13 cellular contexts compared by ENCODE assay signal in the genomic region with DNA sequence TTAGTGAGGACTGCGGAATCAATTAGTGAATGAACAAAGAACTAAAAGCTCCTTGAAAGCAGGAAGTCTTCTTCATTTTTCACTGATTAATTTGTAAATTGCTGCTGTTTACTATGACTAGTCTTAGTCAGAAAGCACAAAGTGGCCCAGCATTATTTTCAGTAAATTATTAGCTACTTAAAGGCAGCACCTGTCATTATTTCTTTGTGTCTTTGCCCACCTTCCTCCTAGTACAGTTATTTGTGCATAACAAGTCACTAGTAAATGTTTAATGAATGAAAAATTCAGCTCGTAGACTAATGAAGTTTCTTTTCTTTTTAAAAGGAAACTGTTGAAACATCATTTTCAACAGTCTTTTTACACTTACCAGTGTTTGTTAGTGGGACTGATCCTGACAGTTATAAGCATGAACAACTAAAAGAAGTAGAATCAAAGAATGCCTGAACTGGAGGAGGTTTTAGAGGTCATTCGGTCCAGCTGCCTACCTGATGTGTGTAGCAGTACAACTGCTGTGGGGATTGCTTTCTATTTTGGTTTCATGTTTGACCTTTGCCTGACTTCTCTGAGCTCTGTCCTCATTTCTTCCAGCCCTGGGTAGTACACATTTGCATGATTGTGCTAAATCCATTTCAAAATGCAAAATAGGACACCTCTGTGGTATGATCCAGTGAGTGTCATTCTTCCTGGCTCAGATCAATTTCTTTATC.
DNase-seq lines count a peak whose midpoint lies in the region; ATAC-seq and TF ChIP-seq lines count a peak whose summit lies in the region.
"Had no signal": no experiment of that assay in that cellular context is flagged by ENCODE, and none has a peak within 500 bp of the region (broad histone marks: within the 10 kb centered on the region; RNA-seq: fewer than 3 reads in every experiment).

No MANE protein-coding gene starts in this region.

- no peak overlapping the region for H3K4me3 ChIP-seq in MM.1S (ENCODE audit: low read length)
- H3K4me3 ChIP-seq: heart right ventricle had no signal

- no peaks in the 10 kb centered on the region for H4K20me1 ChIP-seq in MM.1S (ENCODE audit: insufficient read depth, low read length)

- peak; percentile 93 for ATAC-seq in GM19452 (IDR thresholded peaks at IDR 0.05; ENCODE audit: unreplicated experiment)
- peak; percentile 99 for ATAC-seq in HG02885 (IDR thresholded peaks at IDR 0.05; ENCODE audit: poor library complexity, unreplicated experiment)
- ATAC-seq in natural killer cell: no peak
- ATAC-seq: PC-3 had no signal

- in situ Hi-C loops in GM13976 (cut with MboI; ENCODE audit: low sequenced_read_pairs, unreplicated experiment): no loop called here

- H3K4me3 Mint-ChIP-seq in natural killer cell: no peak overlapping the region

- H3K4me1 ChIP-seq in MM.1S (ENCODE audit: low read length): no peaks in the 10 kb centered on the region

- H3K27ac Mint-ChIP-seq in natural killer cell: no peak overlapping the region

- H2AFZ ChIP-seq in MM.1S (ENCODE audit: low read length): no peak overlapping the region

- no peak overlapping the region for H3K27ac ChIP-seq in MM.1S (ENCODE audit: low read length)
- no peak overlapping the region for H3K27ac ChIP-seq in substantia nigra (ENCODE audit: low read depth, low read length, poor library complexity, severe bottlenecking)
- H3K27ac ChIP-seq: heart right ventricle, VCaP had no signal

- peaks cover 4 to 11% of the 10 kb centered on the region in 2 donors for H3K9me3 Mint-ChIP-seq in natural killer cell

- no peaks in the 10 kb centered on the region for H3K36me3 ChIP-seq in MM.1S (replicated peaks; ENCODE audit: insufficient read depth, low read length)
- H3K36me3 ChIP-seq: heart right ventricle had no signal

- H3K4me2 ChIP-seq in MM.1S (ENCODE audit: low read depth, low read length): no peak overlapping the region

- H3K27me3 Mint-ChIP-seq in natural killer cell (ENCODE audit: low read depth in 2 of 2): no peaks in the 10 kb centered on the region

- H3K9me2 ChIP-seq in MM.1S (replicated peaks; ENCODE audit: insufficient read depth, low read length): no peaks in the 10 kb centered on the region

- H3K79me2 ChIP-seq in MM.1S (ENCODE audit: low read length): no peaks in the 10 kb centered on the region

- H3K4me1 Mint-ChIP-seq in natural killer cell: no peaks in the 10 kb centered on the region

- peak; percentile 42 for DNase-seq in GM13976 (ENCODE audit: low spot score)
- peak; percentile 44 for DNase-seq in MM.1S
- no peak for DNase-seq in natural killer cell
- DNase-seq in NCI-H1417 (lab: John Stamatoyannopoulos, UW): no peak
- no peak for DNase-seq in 8988T
- no peak for DNase-seq in substantia nigra (lab: John Stamatoyannopoulos, UW)
- DNase-seq: activated gamma-delta T cell treated with Interleukin-2 at 50 U/mL for 16 hours, heart right ventricle, NCI-H1930, PC-3 had no signal

- intact Hi-C loops in natural killer cell (cut with micrococcal nuclease): no loop called here

- TF ChIP-seq CTCF in GM13976 (IDR thresholded peaks at IDR 0.05; ENCODE audit: borderline replicate concordance, control extremely low read depth, extremely low read depth, insufficient read depth, missing control alignments) (no peak), MM.1S (IDR thresholded peaks at IDR 0.05; ENCODE audit: low read length) (no peak), natural killer cell (IDR thresholded peaks at IDR 0.05) (no peak)

- H3K9ac ChIP-seq in MM.1S (ENCODE audit: low read length): no peak overlapping the region

- no peaks in the 10 kb centered on the region for H3F3A ChIP-seq in MM.1S (ENCODE audit: insufficient read depth, low read length)

- no peaks in the 10 kb centered on the region for H3K9me3 ChIP-seq in MM.1S (replicated peaks; ENCODE audit: insufficient read depth, low read length)

- H3K36me3 Mint-ChIP-seq in natural killer cell: no peaks in the 10 kb centered on the region

- no peaks in the 10 kb centered on the region for H3K27me3 ChIP-seq in MM.1S (replicated peaks; ENCODE audit: insufficient read depth, low read length)
- H3K27me3 ChIP-seq: heart right ventricle had no signal

Comparison
In these comparisons a context has a peak if more than half of its experiments do, and no peak if none do; other contexts are left out.
1. DNase-seq: peak in GM13976 (single experiment) and MM.1S (single experiment); none in natural killer cell (single experiment), NCI-H1417 (0 of 3), 8988T (single experiment) and substantia nigra (0 of 49).
2. ATAC-seq: peak in GM19452 (single experiment) and HG02885 (single experiment); none in natural killer cell (0 of 3).